Comparison of ENCODE assay signal across 1 cellular context in genomic region chr3:196524527-196524926, GRCh38.
TF ChIP-seq lines count a peak whose summit lies in the region.

No MANE protein-coding gene starts in this region.

TF ChIP-seq in endothelial cell of umbilical vein, 7 proteins besides CTCF, POLR2A, EP300 and RAD21:
- TF ChIP-seq MAX (IDR thresholded peaks at IDR 0.05; ENCODE audit: insufficient read depth, insufficient read length) (no peak), MYC (IDR thresholded peaks at IDR 0.05; ENCODE audit: low read depth, low read length) (no peak), FOS (IDR thresholded peaks at IDR 0.05; ENCODE audit: borderline replicate concordance, insufficient read depth, low read length) (no peak), EZH2 (IDR thresholded peaks at IDR 0.05; ENCODE audit: borderline replicate concordance, low read depth, low read length, severe bottlenecking) (no peak)
